In genomic region chr10:62047240-62047897, GRCh38 we compare ENCODE assay signal across 8 cellular contexts.
A peak's percentile ranks its signal among the peaks of the same experiment; 100 is the strongest.
DNase-seq lines count a peak whose midpoint lies in the region; ATAC-seq and TF ChIP-seq lines count a peak whose summit lies in the region.

No MANE protein-coding gene starts in this region.

- no peak overlapping the region for H2AFZ ChIP-seq in KMS-11 (ENCODE audit: low read depth)

- no peaks in the 10 kb centered on the region for H3K9me2 ChIP-seq in DOHH2 (replicated peaks; ENCODE audit: control insufficient read depth, low read length)

- no peak for TF ChIP-seq CTCF in DOHH2 (IDR thresholded peaks at IDR 0.05; ENCODE audit: low read depth, low read length, poor library complexity, severe bottlenecking)
- TF ChIP-seq CTCF in KMS-11 (conservative IDR thresholded peaks at IDR 0.05; ENCODE audit: low read depth, low read length): no peak
- TF ChIP-seq CTCF in chondrocyte (IDR thresholded peaks at IDR 0.05): no peak
- TF ChIP-seq CTCF in progenitor cell of endocrine pancreas (IDR thresholded peaks at IDR 0.05; ENCODE audit: unreplicated experiment): no peak

- no peaks in the 10 kb centered on the region for H3K9me3 ChIP-seq in DOHH2 (ENCODE audit: control insufficient read depth, insufficient read depth, low read length)

- H3K36me3 Mint-ChIP-seq in chondrocyte (ENCODE audit: low read depth): peaks cover 22% of the 10 kb centered on the region
- peaks cover 3% of the 10 kb centered on the region for H3K36me3 Mint-ChIP-seq in progenitor cell of endocrine pancreas (ENCODE audit: insufficient read depth)

- H3K4me1 Mint-ChIP-seq in chondrocyte (ENCODE audit: low read depth) (peaks cover 78% of the 10 kb centered on the region), progenitor cell of endocrine pancreas (ENCODE audit: low read depth) (peaks cover 55% of the 10 kb centered on the region)

- H4K20me1 ChIP-seq in DOHH2 (ENCODE audit: control insufficient read depth, insufficient read depth, low read depth, low read length): no peaks in the 10 kb centered on the region
- H4K20me1 ChIP-seq in KMS-11 (ENCODE audit: insufficient read depth): no peaks in the 10 kb centered on the region

- H3K9me3 Mint-ChIP-seq in chondrocyte (ENCODE audit: low read depth) (no peaks in the 10 kb centered on the region), progenitor cell of endocrine pancreas (ENCODE audit: low read depth) (no peaks in the 10 kb centered on the region)

- ATAC-seq in HG03280 (IDR thresholded peaks at IDR 0.05; ENCODE audit: unreplicated experiment): no peak
- no peak for ATAC-seq in HG03378 (IDR thresholded peaks at IDR 0.05; ENCODE audit: unreplicated experiment)

- H3K4me3 ChIP-seq in DOHH2 (ENCODE audit: low read length): peak overlapping the region; percentile 55
- no peak overlapping the region for H3K4me3 ChIP-seq in KMS-11 (IDR thresholded peaks at IDR 0.05; ENCODE audit: insufficient read depth, low read depth, low read length)

- DNase-seq in chondrocyte (ENCODE audit: low spot score) (no peak), progenitor cell of endocrine pancreas (ENCODE audit: low spot score, unreplicated experiment) (no peak), A172 (ENCODE audit: low spot score) (no peak), HuH-7 (ENCODE audit: low spot score) (no peak)

- H3K4me2 ChIP-seq in DOHH2 (ENCODE audit: low read length): peak overlapping the region; percentile 72
- peak overlapping the region; percentile 98; the same call in 1 of the 2 replicates for H3K4me2 ChIP-seq in KMS-11

- H3F3A ChIP-seq in DOHH2 (ENCODE audit: control insufficient read depth, insufficient read depth): peaks cover 20% of the 10 kb centered on the region

- H3K27ac Mint-ChIP-seq in chondrocyte (ENCODE audit: unreplicated experiment) (peak overlapping the region; percentile 98), progenitor cell of endocrine pancreas (peak overlapping the region; percentile 18)

- H3K4me1 ChIP-seq in DOHH2 (ENCODE audit: control insufficient read depth, low read length) (peaks cover 100% of the 10 kb centered on the region), KMS-11 (ENCODE audit: low read depth, poor library complexity, severe bottlenecking) (peaks cover 65% of the 10 kb centered on the region)

- H3K4me3 Mint-ChIP-seq in chondrocyte (ENCODE audit: unreplicated experiment) (no peak overlapping the region), progenitor cell of endocrine pancreas (ENCODE audit: low read depth) (no peak overlapping the region)

- no peaks in the 10 kb centered on the region for H3K27me3 ChIP-seq in DOHH2 (ENCODE audit: control insufficient read depth, low read length)
- no peaks in the 10 kb centered on the region for H3K27me3 ChIP-seq in KMS-11 (ENCODE audit: insufficient read depth, low read depth)

- no peak overlapping the region; the same call in 1 of the 2 replicates for H3K9ac ChIP-seq in KMS-11

- H3K27me3 Mint-ChIP-seq in chondrocyte (ENCODE audit: low read depth) (no peaks in the 10 kb centered on the region), progenitor cell of endocrine pancreas (no peaks in the 10 kb centered on the region)

- H3K79me2 ChIP-seq in DOHH2 (ENCODE audit: control insufficient read depth, low read length) (peaks cover 51% of the 10 kb centered on the region), KMS-11 (ENCODE audit: insufficient read depth, low read depth) (no peaks in the 10 kb centered on the region; the same call in 1 of the 2 replicates)

- H3K27ac ChIP-seq in DOHH2 (ENCODE audit: low read depth, low read length) (peak overlapping the region; percentile 70), KMS-11 (peak overlapping the region; percentile 93; the same call in 1 of the 2 replicates)

- H3K36me3 ChIP-seq in DOHH2 (ENCODE audit: control insufficient read depth, low read length) (peaks cover 18% of the 10 kb centered on the region), KMS-11 (ENCODE audit: insufficient read depth) (no peaks in the 10 kb centered on the region)
